1 cellular context compared by ENCODE assay signal in the genomic region with DNA sequence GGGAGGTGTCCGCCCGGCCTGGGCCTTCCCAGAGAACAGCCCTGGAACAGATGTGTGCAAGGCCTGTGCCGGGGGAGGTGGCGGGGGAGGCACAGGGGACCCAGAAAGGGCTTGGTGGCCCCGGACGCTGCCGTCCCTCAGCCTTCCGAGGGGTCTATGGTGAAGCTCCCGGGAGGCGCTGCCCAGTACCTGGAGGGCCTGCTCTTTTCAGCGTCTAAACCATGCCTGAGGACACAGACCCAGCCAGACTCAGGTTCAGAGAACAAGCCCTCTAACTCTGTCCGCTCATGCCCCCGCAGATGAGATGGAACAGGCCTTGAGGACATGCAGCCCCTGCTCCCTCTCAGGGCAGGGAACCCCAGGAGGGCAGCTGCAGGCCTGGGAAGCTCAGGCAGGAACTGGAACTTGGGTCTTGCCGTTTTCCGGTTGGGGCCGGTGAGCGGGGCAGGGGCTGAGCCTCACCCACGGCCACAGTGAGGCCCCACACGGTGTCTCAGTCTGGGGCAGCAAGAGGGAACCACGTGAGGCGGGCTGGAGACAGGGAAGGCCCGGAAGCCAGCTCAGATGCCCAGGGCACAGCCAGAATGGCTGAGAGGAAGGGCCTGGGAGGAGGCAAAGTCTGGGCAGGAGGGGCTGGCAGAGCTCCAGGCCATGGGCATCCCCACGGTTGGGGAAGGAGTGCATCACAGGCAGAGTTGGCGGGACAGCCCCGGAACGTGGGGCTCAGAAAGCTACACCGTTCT.
A peak's percentile ranks its signal among the peaks of the same experiment; 100 is the strongest.
TF ChIP-seq lines count a peak whose summit lies in the region.

No MANE protein-coding gene starts in this region.

TF ChIP-seq in HepG2, 621 proteins besides CTCF, POLR2A, EP300 and RAD21 (continued from another document and continues in another):
- TF ChIP-seq KLF9 (CRISPR knock-in tag; IDR thresholded peaks at IDR 0.05; ENCODE audit: low read depth) = peak; percentile 72
- no peak for TF ChIP-seq ZEB1 (IDR thresholded peaks at IDR 0.05; ENCODE audit: insufficient replicate concordance, low read depth)
- peak; percentile 82 for TF ChIP-seq PTBP1 (IDR thresholded peaks at IDR 0.05; ENCODE audit: low read depth, low read length, poor library complexity, severe bottlenecking)
- TF ChIP-seq GFI1 (CRISPR knock-in tag; IDR thresholded peaks at IDR 0.05; ENCODE audit: borderline replicate concordance) = peak; percentile 18
- peak; percentile 31; the same call in 1 of the 2 replicates for TF ChIP-seq YEATS2 (CRISPR knock-in tag; IDR thresholded peaks at IDR 0.05; ENCODE audit: borderline replicate concordance)
- no peak for TF ChIP-seq ONECUT2 (CRISPR knock-in tag; IDR thresholded peaks at IDR 0.05)
- TF ChIP-seq, protein P1, sequence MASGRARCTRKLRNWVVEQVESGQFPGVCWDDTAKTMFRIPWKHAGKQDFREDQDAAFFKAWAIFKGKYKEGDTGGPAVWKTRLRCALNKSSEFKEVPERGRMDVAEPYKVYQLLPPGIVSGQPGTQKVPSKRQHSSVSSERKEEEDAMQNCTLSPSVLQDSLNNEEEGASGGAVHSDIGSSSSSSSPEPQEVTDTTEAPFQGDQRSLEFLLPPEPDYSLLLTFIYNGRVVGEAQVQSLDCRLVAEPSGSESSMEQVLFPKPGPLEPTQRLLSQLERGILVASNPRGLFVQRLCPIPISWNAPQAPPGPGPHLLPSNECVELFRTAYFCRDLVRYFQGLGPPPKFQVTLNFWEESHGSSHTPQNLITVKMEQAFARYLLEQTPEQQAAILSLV (CRISPR knock-in tag; IDR thresholded peaks at IDR 0.05; ENCODE audit: borderline replicate concordance) = peak; percentile 95
- TF ChIP-seq GLI4 (CRISPR knock-in tag; IDR thresholded peaks at IDR 0.05; ENCODE audit: borderline replicate concordance) = peak; percentile 94; the same call in 1 of the 2 replicates
- TF ChIP-seq KDM1A (CRISPR knock-in tag; IDR thresholded peaks at IDR 0.05) = no peak
- TF ChIP-seq, protein P2, sequence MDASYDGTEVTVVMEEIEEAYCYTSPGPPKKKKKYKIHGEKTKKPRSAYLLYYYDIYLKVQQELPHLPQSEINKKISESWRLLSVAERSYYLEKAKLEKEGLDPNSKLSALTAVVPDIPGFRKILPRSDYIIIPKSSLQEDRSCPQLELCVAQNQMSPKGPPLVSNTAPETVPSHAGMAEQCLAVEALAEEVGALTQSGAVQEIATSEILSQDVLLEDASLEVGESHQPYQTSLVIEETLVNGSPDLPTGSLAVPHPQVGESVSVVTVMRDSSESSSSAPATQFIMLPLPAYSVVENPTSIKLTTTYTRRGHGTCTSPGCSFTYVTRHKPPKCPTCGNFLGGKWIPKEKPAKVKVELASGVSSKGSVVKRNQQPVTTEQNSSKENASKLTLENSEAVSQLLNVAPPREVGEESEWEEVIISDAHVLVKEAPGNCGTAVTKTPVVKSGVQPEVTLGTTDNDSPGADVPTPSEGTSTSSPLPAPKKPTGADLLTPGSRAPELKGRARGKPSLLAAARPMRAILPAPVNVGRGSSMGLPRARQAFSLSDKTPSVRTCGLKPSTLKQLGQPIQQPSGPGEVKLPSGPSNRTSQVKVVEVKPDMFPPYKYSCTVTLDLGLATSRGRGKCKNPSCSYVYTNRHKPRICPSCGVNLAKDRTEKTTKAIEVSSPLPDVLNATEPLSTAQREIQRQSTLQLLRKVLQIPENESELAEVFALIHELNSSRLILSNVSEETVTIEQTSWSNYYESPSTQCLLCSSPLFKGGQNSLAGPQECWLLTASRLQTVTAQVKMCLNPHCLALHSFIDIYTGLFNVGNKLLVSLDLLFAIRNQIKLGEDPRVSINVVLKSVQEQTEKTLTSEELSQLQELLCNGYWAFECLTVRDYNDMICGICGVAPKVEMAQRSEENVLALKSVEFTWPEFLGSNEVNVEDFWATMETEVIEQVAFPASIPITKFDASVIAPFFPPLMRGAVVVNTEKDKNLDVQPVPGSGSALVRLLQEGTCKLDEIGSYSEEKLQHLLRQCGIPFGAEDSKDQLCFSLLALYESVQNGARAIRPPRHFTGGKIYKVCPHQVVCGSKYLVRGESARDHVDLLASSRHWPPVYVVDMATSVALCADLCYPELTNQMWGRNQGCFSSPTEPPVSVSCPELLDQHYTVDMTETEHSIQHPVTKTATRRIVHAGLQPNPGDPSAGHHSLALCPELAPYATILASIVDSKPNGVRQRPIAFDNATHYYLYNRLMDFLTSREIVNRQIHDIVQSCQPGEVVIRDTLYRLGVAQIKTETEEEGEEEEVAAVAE (CRISPR knock-in tag; IDR thresholded peaks at IDR 0.05; ENCODE audit: borderline replicate concordance) = peak; percentile 43; the same call in 1 of the 2 replicates
- no peak for TF ChIP-seq ZNF121 (CRISPR knock-in tag; IDR thresholded peaks at IDR 0.05)
- peak; percentile 93; the same call in 1 of the 2 replicates for TF ChIP-seq ZNF550 (CRISPR knock-in tag; IDR thresholded peaks at IDR 0.05; ENCODE audit: borderline replicate concordance)
- TF ChIP-seq ZMAT3 (CRISPR knock-in tag; conservative IDR thresholded peaks at IDR 0.05) = peak; percentile 53
- no peak; the same call in 1 of the 2 replicates for TF ChIP-seq ZBTB7B (CRISPR knock-in tag; IDR thresholded peaks at IDR 0.05)
- TF ChIP-seq ZNF263 (CRISPR knock-in tag; IDR thresholded peaks at IDR 0.05) = no peak
- TF ChIP-seq ZNF235 (CRISPR knock-in tag; IDR thresholded peaks at IDR 0.05; ENCODE audit: borderline replicate concordance) = peak; percentile 93; the same call in 1 of the 2 replicates
- 0 out of 2 replicates have a peak, but pooled peaks have one; percentile 24 for TF ChIP-seq TBX2 (CRISPR knock-in tag; IDR thresholded peaks at IDR 0.05; ENCODE audit: borderline replicate concordance)
- TF ChIP-seq, protein P3, sequence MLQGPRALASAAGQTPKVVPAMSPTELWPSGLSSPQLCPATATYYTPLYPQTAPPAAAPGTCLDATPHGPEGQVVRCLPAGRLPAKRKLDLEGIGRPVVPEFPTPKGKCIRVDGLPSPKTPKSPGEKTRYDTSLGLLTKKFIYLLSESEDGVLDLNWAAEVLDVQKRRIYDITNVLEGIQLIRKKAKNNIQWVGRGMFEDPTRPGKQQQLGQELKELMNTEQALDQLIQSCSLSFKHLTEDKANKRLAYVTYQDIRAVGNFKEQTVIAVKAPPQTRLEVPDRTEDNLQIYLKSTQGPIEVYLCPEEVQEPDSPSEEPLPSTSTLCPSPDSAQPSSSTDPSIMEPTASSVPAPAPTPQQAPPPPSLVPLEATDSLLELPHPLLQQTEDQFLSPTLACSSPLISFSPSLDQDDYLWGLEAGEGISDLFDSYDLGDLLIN (CRISPR knock-in tag; IDR thresholded peaks at IDR 0.05; ENCODE audit: borderline replicate concordance) = no peak
- TF ChIP-seq ZNF737 (CRISPR knock-in tag; IDR thresholded peaks at IDR 0.05; ENCODE audit: borderline replicate concordance) = peak; percentile 74; the same call in 1 of the 2 replicates
- TF ChIP-seq, protein P4, sequence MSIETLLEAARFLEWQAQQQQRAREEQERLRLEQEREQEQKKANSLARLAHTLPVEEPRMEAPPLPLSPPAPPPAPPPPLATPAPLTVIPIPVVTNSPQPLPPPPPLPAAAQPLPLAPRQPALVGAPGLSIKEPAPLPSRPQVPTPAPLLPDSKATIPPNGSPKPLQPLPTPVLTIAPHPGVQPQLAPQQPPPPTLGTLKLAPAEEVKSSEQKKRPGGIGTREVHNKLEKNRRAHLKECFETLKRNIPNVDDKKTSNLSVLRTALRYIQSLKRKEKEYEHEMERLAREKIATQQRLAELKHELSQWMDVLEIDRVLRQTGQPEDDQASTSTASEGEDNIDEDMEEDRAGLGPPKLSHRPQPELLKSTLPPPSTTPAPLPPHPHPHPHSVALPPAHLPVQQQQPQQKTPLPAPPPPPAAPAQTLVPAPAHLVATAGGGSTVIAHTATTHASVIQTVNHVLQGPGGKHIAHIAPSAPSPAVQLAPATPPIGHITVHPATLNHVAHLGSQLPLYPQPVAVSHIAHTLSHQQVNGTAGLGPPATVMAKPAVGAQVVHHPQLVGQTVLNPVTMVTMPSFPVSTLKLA (IDR thresholded peaks at IDR 0.05) = no peak
- TF ChIP-seq, protein P5, sequence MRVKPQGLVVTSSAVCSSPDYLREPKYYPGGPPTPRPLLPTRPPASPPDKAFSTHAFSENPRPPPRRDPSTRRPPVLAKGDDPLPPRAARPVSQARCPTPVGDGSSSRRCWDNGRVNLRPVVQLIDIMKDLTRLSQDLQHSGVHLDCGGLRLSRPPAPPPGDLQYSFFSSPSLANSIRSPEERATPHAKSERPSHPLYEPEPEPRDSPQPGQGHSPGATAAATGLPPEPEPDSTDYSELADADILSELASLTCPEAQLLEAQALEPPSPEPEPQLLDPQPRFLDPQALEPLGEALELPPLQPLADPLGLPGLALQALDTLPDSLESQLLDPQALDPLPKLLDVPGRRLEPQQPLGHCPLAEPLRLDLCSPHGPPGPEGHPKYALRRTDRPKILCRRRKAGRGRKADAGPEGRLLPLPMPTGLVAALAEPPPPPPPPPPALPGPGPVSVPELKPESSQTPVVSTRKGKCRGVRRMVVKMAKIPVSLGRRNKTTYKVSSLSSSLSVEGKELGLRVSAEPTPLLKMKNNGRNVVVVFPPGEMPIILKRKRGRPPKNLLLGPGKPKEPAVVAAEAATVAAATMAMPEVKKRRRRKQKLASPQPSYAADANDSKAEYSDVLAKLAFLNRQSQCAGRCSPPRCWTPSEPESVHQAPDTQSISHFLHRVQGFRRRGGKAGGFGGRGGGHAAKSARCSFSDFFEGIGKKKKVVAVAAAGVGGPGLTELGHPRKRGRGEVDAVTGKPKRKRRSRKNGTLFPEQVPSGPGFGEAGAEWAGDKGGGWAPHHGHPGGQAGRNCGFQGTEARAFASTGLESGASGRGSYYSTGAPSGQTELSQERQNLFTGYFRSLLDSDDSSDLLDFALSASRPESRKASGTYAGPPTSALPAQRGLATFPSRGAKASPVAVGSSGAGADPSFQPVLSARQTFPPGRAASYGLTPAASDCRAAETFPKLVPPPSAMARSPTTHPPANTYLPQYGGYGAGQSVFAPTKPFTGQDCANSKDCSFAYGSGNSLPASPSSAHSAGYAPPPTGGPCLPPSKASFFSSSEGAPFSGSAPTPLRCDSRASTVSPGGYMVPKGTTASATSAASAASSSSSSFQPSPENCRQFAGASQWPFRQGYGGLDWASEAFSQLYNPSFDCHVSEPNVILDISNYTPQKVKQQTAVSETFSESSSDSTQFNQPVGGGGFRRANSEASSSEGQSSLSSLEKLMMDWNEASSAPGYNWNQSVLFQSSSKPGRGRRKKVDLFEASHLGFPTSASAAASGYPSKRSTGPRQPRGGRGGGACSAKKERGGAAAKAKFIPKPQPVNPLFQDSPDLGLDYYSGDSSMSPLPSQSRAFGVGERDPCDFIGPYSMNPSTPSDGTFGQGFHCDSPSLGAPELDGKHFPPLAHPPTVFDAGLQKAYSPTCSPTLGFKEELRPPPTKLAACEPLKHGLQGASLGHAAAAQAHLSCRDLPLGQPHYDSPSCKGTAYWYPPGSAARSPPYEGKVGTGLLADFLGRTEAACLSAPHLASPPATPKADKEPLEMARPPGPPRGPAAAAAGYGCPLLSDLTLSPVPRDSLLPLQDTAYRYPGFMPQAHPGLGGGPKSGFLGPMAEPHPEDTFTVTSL (CRISPR knock-in tag; IDR thresholded peaks at IDR 0.05; ENCODE audit: borderline replicate concordance) = 0 out of 2 replicates have a peak, but pooled peaks have one; percentile 15
- no peak; the same call in 1 of the 2 replicates for TF ChIP-seq JDP2 (CRISPR knock-in tag; IDR thresholded peaks at IDR 0.05; ENCODE audit: borderline replicate concordance)
- no peak; the same call in 1 of the 2 replicates for TF ChIP-seq SALL1 (CRISPR knock-in tag; IDR thresholded peaks at IDR 0.05)
- TF ChIP-seq GTF3A (CRISPR knock-in tag; conservative IDR thresholded peaks at IDR 0.05) = peak; percentile 93
- no peak for TF ChIP-seq NR2F6 (IDR thresholded peaks at IDR 0.05)
- no peak for TF ChIP-seq NR2F6 (CRISPR knock-in tag; IDR thresholded peaks at IDR 0.05)
- TF ChIP-seq ZNF143 (CRISPR knock-in tag; IDR thresholded peaks at IDR 0.05) = no peak; the same call in 1 of the 2 replicates
- TF ChIP-seq, protein P6, sequence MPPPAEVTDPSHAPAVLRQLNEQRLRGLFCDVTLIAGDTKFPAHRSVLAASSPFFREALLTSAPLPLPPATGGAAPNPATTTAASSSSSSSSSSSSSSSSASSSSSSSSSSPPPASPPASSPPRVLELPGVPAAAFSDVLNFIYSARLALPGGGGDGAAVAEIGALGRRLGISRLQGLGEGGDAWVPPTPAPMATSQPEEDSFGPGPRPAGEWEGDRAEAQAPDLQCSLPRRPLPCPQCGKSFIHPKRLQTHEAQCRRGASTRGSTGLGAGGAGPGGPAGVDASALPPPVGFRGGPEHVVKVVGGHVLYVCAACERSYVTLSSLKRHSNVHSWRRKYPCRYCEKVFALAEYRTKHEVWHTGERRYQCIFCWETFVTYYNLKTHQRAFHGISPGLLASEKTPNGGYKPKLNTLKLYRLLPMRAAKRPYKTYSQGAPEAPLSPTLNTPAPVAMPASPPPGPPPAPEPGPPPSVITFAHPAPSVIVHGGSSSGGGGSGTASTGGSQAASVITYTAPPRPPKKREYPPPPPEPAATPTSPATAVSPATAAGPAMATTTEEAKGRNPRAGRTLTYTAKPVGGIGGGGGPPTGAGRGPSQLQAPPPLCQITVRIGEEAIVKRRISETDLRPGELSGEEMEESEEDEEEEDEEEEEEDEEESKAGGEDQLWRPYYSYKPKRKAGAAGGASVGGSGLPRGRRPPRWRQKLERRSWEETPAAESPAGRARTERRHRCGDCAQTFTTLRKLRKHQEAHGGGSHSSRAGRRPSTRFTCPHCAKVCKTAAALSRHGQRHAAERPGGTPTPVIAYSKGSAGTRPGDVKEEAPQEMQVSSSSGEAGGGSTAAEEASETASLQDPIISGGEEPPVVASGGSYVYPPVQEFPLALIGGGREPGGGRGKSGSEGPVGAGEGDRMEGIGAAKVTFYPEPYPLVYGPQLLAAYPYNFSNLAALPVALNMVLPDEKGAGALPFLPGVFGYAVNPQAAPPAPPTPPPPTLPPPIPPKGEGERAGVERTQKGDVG (CRISPR knock-in tag; IDR thresholded peaks at IDR 0.05; ENCODE audit: borderline replicate concordance) = peak; percentile 54
- no peak for TF ChIP-seq JARID2 (CRISPR knock-in tag; IDR thresholded peaks at IDR 0.05; ENCODE audit: insufficient replicate concordance)
- TF ChIP-seq, protein P7, sequence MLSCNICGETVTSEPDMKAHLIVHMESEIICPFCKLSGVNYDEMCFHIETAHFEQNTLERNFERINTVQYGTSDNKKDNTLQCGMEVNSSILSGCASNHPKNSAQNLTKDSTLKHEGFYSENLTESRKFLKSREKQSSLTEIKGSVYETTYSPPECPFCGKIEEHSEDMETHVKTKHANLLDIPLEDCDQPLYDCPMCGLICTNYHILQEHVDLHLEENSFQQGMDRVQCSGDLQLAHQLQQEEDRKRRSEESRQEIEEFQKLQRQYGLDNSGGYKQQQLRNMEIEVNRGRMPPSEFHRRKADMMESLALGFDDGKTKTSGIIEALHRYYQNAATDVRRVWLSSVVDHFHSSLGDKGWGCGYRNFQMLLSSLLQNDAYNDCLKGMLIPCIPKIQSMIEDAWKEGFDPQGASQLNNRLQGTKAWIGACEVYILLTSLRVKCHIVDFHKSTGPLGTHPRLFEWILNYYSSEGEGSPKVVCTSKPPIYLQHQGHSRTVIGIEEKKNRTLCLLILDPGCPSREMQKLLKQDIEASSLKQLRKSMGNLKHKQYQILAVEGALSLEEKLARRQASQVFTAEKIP (CRISPR knock-in tag; IDR thresholded peaks at IDR 0.05; ENCODE audit: borderline replicate concordance) = no peak
- peak; percentile 86 for TF ChIP-seq YEATS4 (CRISPR knock-in tag; IDR thresholded peaks at IDR 0.05; ENCODE audit: borderline replicate concordance)
- no peak for TF ChIP-seq ZNF562 (CRISPR knock-in tag; IDR thresholded peaks at IDR 0.05; ENCODE audit: borderline replicate concordance)
- peak; percentile 44; the same call in 1 of the 2 replicates for TF ChIP-seq ZKSCAN8 (CRISPR knock-in tag; IDR thresholded peaks at IDR 0.05; ENCODE audit: borderline replicate concordance)
